In the genomic region with DNA sequence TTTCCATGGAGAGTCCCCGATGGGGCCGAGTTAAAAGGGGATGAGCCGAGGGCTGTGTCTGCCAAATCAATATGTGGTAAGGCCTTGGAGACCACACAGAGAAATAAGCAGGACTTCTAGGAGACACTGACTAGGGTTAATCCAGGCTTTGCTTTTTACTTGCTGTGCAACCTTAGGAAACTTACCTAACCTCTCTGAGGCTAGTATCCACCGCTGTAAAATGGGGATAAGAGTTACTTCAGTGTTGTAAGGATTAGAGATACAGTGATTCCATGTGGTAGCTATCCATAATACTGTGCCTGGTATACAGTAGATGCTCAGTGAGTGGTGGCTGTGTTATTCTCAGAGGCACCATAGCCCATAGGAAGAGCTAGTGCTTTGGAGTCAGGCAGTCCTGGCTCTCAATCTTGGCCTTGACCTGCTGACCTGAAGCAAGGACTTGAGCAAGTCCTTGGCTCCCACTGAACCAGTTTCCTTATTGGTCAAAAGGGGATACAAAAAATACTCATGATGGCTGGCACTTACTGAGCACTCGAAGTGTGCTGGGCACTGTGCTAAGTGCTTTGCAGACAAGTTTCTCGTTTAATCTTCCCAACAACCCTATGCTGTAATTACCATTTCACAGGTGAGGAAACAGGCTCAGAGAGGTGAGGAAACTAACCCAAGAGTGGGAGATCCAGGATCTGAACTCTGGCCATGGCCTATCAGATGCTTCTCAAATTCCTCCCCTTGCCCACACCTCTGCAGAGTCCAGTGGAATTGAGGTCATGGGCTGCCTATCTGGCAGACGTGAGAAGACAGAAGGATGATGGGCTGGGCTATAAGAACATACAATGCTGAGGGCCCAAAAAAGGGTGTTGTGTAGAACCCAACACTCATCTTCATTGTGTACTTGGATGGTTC, we compare ENCODE assay signal across 22 cellular contexts. TPM values are rescaled to one million over a fixed set of nuclear protein-coding genes. Genes with fewer than 3 reads are reported as not detected.
DNase-seq lines count a peak whose midpoint lies in the region; ATAC-seq and TF ChIP-seq lines count a peak whose summit lies in the region.
"Had no signal": no experiment of that assay in that cellular context is flagged by ENCODE, and none has a peak within 500 bp of the region (broad histone marks: within the 10 kb centered on the region; RNA-seq: fewer than 3 reads in every experiment).

No MANE protein-coding gene starts in this region.

- TF ChIP-seq CTCF in SK-N-SH (IDR thresholded peaks at IDR 0.05) (no peak), fibroblast of the aortic adventitia (IDR thresholded peaks at IDR 0.05; ENCODE audit: insufficient read depth, low read length) (no peak), nephron (IDR thresholded peaks at IDR 0.05; ENCODE audit: unreplicated experiment in 3 of 3) (no peak), uterus (IDR thresholded peaks at IDR 0.05) (no peak)

- WGBS in SK-N-SH (ENCODE audit: low lambda C conversion rate), result 91% methylated on average over 7 of the region's 7 CpGs

- no peaks in the 10 kb centered on the region for H3K36me3 Mint-ChIP-seq in nephron (ENCODE audit: low read depth)
- H3K36me3 Mint-ChIP-seq: activated naive CD4-positive, alpha-beta T cell treated with anti-CD3 and anti-CD28 coated beads, Interleukin-2, amount 50 U/mL, for 72 hours had no signal

- H3K4me3 Mint-ChIP-seq in nephron, result no peak overlapping the region
- H3K4me3 Mint-ChIP-seq: activated CD4-positive, alpha-beta T cell treated with anti-CD3 and anti-CD28 coated beads, Interleukin-2, amount 10 ng/mL, durations not matched to agents 24 days and 14 days; nephron progenitor cell had no signal

- H3K9ac ChIP-seq in SK-N-SH, result peak overlapping the region; percentile 8; the same call in 1 of the 2 replicates

- DNase-seq in SK-N-SH (no peak), fibroblast of the aortic adventitia (ENCODE audit: low read depth) (peak; percentile 8), uterus (no peak)
- DNase-seq in activated CD4-positive, alpha-beta T cell treated with anti-CD3 and anti-CD28 coated beads, Interleukin-2, amount 50 U/mL, for 1 hour, result no peak
- DNase-seq: activated CD4-positive, alpha-beta T cell treated with anti-CD3 and anti-CD28 coated beads, Interleukin-2, amount 10 ng/mL, durations not matched to agents 24 days and 14 days; activated T-cell treated with anti-CD3 and anti-CD28 coated beads, Interleukin-2, amount 50 U/mL, for 1 hour; C1 segment of cervical spinal cord; effector CD8-positive, alpha-beta T cell; NCI-H2081 treated with DMSO at 0.1 percent for 48 hours; NCI-H526; nephron progenitor cell; stimulated activated CD4-positive, alpha-beta T cell treated with anti-CD3 and anti-CD28 coated beads, Interleukin-4, amount 100 ng/mL, for 4 hours; thyroid gland had no signal

- peak overlapping the region; percentile 14 to 87 (median 78) for H3K27ac Mint-ChIP-seq in nephron
- H3K27ac Mint-ChIP-seq: activated CD4-positive, alpha-beta T cell treated with anti-CD3 and anti-CD28 coated beads, Interleukin-2, amount 10 ng/mL, durations not matched to agents 24 days and 14 days had no signal

- TF ChIP-seq EP300 in SK-N-SH (IDR thresholded peaks at IDR 0.05; ENCODE audit: borderline replicate concordance in 1 of 2, low read depth in 1 of 2, low read length in 1 of 2), result no peak

- no peaks in the 10 kb centered on the region for H3K9me3 ChIP-seq in SK-N-SH
- H3K9me3 ChIP-seq in uterus, result no peaks in the 10 kb centered on the region
- H3K9me3 ChIP-seq: SJSA1, thyroid gland had no signal

- ATAC-seq in SK-N-SH treated with all-trans-retinoic acid at 6 μM for 48 hours (no peak), GM18873 (IDR thresholded peaks at IDR 0.05; ENCODE audit: low FRiP score, unreplicated experiment) (no peak), GM21390 (IDR thresholded peaks at IDR 0.05; ENCODE audit: unreplicated experiment) (no peak)
- ATAC-seq: activated naive CD4-positive, alpha-beta T cell treated with anti-CD3 and anti-CD28 coated beads, Interleukin-2, amount 50 U/mL, for 72 hours had no signal

- H3K9me3 Mint-ChIP-seq in nephron, result no peaks in the 10 kb centered on the region
- H3K9me3 Mint-ChIP-seq: activated CD4-positive, alpha-beta T cell treated with anti-CD3 and anti-CD28 coated beads, Interleukin-2, amount 10 ng/mL, durations not matched to agents 24 days and 14 days; activated naive CD4-positive, alpha-beta T cell treated with anti-CD3 and anti-CD28 coated beads, Interleukin-2, amount 50 U/mL, for 72 hours had no signal

- peak overlapping the region in 1 of 2 experiments; percentile 80; a peak in 2 of 4 replicates for H3K27ac ChIP-seq in SK-N-SH (ENCODE audit: low read depth in 2 of 2, low read length in 1 of 2)
- H3K27ac ChIP-seq in uterus, result peak overlapping the region; percentile 90 to 95
- H3K27ac ChIP-seq: 22Rv1, SJSA1, thyroid gland had no signal

- TF ChIP-seq POLR2A in uterus (IDR thresholded peaks at IDR 0.05), result no peak

- H2AFZ ChIP-seq in SK-N-SH (ENCODE audit: low read depth), result peak overlapping the region; percentile 9; the same call in 1 of the 2 replicates

- H3F3A ChIP-seq in SK-N-SH (replicated peaks; ENCODE audit: insufficient read depth), result peaks cover 9% of the 10 kb centered on the region

- POLR2A ChIA-PET in SK-N-SH (lab: Yijun Ruan, JAX), result interaction anchor here (1.3 kb wide), 1 partner anchor 124 kb away, joined by 3 read pairs; no protein-coding TSS in a partner anchor

- H3K9me2 ChIP-seq in SK-N-SH, result no peaks in the 10 kb centered on the region

- H3K27me3 ChIP-seq in SK-N-SH (ENCODE audit: insufficient read depth) (no peaks in the 10 kb centered on the region), uterus (no peaks in the 10 kb centered on the region)
- H3K27me3 ChIP-seq: SJSA1, thyroid gland had no signal

- peaks cover 79% of the 10 kb centered on the region for H3K4me1 Mint-ChIP-seq in nephron
- H3K4me1 Mint-ChIP-seq: activated CD4-positive, alpha-beta T cell treated with anti-CD3 and anti-CD28 coated beads, Interleukin-2, amount 10 ng/mL, durations not matched to agents 24 days and 14 days had no signal

- H3K27me3 Mint-ChIP-seq in nephron (ENCODE audit: low read depth), result peaks cover 7% of the 10 kb centered on the region

- H4K20me1 ChIP-seq in SK-N-SH (ENCODE audit: insufficient read depth), result no peaks in the 10 kb centered on the region

- H3K36me3 ChIP-seq in SK-N-SH (replicated peaks in 1 of 2; ENCODE audit: control insufficient read depth in 1 of 2, insufficient read depth in 2 of 2, low read length in 1 of 2), result no peaks in the 10 kb centered on the region
- no peaks in the 10 kb centered on the region for H3K36me3 ChIP-seq in uterus
- H3K36me3 ChIP-seq: SJSA1, thyroid gland had no signal

- no peak overlapping the region for H3K4me3 ChIP-seq in SK-N-SH (ENCODE audit: low read depth in 2 of 2, low read length in 1 of 2)
- no peak overlapping the region for H3K4me3 ChIP-seq in fibroblast of the aortic adventitia (ENCODE audit: low read depth, low read length)
- no peak overlapping the region for H3K4me3 ChIP-seq in uterus
- H3K4me3 ChIP-seq: lung, SJSA1, thyroid gland had no signal

- TF ChIP-seq RAD21 in SK-N-SH (IDR thresholded peaks at IDR 0.05; ENCODE audit: low read length), result no peak

- H3K4me1 ChIP-seq in SK-N-SH (ENCODE audit: control insufficient read depth in 1 of 2, insufficient read depth in 2 of 2, low read depth in 1 of 2, low read length in 1 of 2) (peaks cover 5 to 24% of the 10 kb centered on the region in 2 experiments; a peak in 3 of 4 replicates), uterus (peaks cover 0 to 4% of the 10 kb centered on the region in 2 donors)

- H3K79me2 ChIP-seq in SK-N-SH (ENCODE audit: insufficient read depth), result no peaks in the 10 kb centered on the region

- CTCF ChIA-PET in SK-N-SH (lab: Yijun Ruan, JAX), result interaction anchor here (0.6 to 10.1 kb wide), 7 partner anchors 24 to 135 kb away, joined by 3 to 256 read pairs (median 21); no protein-coding TSS in a partner anchor

- intact Hi-C loops in uterus (cut with DNase I; ENCODE audit: low total_unique reads), result no loop called here

- peak overlapping the region; percentile 20; the same call in 1 of the 2 replicates for H3K4me2 ChIP-seq in SK-N-SH

TF ChIP-seq in SK-N-SH, 30 proteins besides CTCF, POLR2A, EP300 and RAD21 (continues in another document):
- no peak for TF ChIP-seq SIN3A (IDR thresholded peaks at IDR 0.05; ENCODE audit: borderline replicate concordance, low read depth, low read length)
- no peak for TF ChIP-seq TCF12 (IDR thresholded peaks at IDR 0.05)
- no peak for TF ChIP-seq TAF1 (IDR thresholded peaks at IDR 0.05; ENCODE audit: borderline replicate concordance, low read depth, low read length)
- TF ChIP-seq RCOR1 (IDR thresholded peaks at IDR 0.05; ENCODE audit: low read length), result no peak
- no peak for TF ChIP-seq TEAD4 (IDR thresholded peaks at IDR 0.05; ENCODE audit: borderline replicate concordance, insufficient read depth)
- TF ChIP-seq GABPA (IDR thresholded peaks at IDR 0.05; ENCODE audit: low read depth), result no peak
- no peak for TF ChIP-seq NRF1 (IDR thresholded peaks at IDR 0.05; ENCODE audit: low read depth, low read length)

TF ChIP-seq in SK-N-SH treated with all-trans-retinoic acid at 6 μM for 48 hours, 23 proteins besides CTCF, POLR2A, EP300 and RAD21 (continues in another document):
- TF ChIP-seq RARB (CRISPR knock-in tag; IDR thresholded peaks at IDR 0.05) (no peak), CSDC2 (CRISPR knock-in tag; IDR thresholded peaks at IDR 0.05) (no peak)

RNA-seq across cellular contexts. Expression of gene DES, which starts 12.0 kb away (rescaled TPM):
- polyA plus RNA-seq in SK-N-SH (2012; rRNA removed), result 0.21 and 0.28 TPM in 2 replicates
- 0.18 and 0.20 TPM in 2 replicates for polyA plus RNA-seq in SK-N-SH (2012; cell fraction: cytosol; rRNA removed)
- polyA plus RNA-seq in SK-N-SH (2012; cell fraction: nucleus; rRNA removed), result 0.07 and 0.26 TPM in 2 replicates
- total RNA-seq in fibroblast of the aortic adventitia (ENCODE audit: low replicate concordance) (3.3 and 4.7 TPM in 2 replicates), uterus (1,000 to 10,000 TPM in 2 of 4 donors, 100 to 1,000 TPM in 2; 578 to 3,551 (median 1,628) TPM)
- total RNA-seq: activated CD4-positive, alpha-beta T cell treated with anti-CD3 and anti-CD28 coated beads, Interleukin-2, amount 10 ng/mL, durations not matched to agents 24 days and 14 days; activated naive CD4-positive, alpha-beta T cell treated with anti-CD3 and anti-CD28 coated beads, Interleukin-2, amount 50 U/mL, for 72 hours; OCI-LY7 had no signal

RNA-seq across cellular contexts. Expression of gene DNPEP, which starts 18.5 kb away (rescaled TPM):
- 80.7 and 92.6 TPM in 2 replicates for polyA plus RNA-seq in SK-N-SH (2012; rRNA removed)
- 27.9 and 49.5 TPM in 2 replicates for polyA plus RNA-seq in SK-N-SH (2012; cell fraction: cytosol; rRNA removed)
- polyA plus RNA-seq in SK-N-SH (2012; cell fraction: nucleus; rRNA removed), result 188 and 246 TPM in 2 replicates
- total RNA-seq in fibroblast of the aortic adventitia (ENCODE audit: low replicate concordance), result 33.2 and 55.0 TPM in 2 replicates
- total RNA-seq in uterus, result 10 to 100 TPM; 35.9 to 93.7 (median 47.5) TPM

RNA-seq across cellular contexts. Expression of gene SPEG, which starts 28.4 kb away (rescaled TPM):
- polyA plus RNA-seq in SK-N-SH (2012; rRNA removed), result 98.3 and 107 TPM in 2 replicates
- polyA plus RNA-seq in SK-N-SH (2012; cell fraction: cytosol; rRNA removed), result 27.8 and 36.3 TPM in 2 replicates
- polyA plus RNA-seq in SK-N-SH (2012; cell fraction: nucleus; rRNA removed), result 717 and 872 TPM in 2 replicates
- total RNA-seq in fibroblast of the aortic adventitia (ENCODE audit: low replicate concordance) (22.7 and 36.1 TPM in 2 replicates), uterus (100 to 1,000 TPM in 1 of 4 donors, 10 to 100 TPM in 3; 22.9 to 318 (median 36.1) TPM)

Comparison
In these comparisons a context has a peak if more than half of its experiments do, and no peak if none do; other contexts are left out.
1. RNA of gene DES, which starts 12.0 kb away (total RNA-seq): 578 to 3,551 TPM in uterus; 3.3 to 4.7 TPM in fibroblast of the aortic adventitia; every median in the first group is over 100 times any median in the second.